Comparison of ENCODE assay signal across 11 cellular contexts in genomic region chr7:30549933-30550493, GRCh38. TPM values are rescaled to one million over a fixed set of nuclear protein-coding genes. Genes with fewer than 3 reads are reported as not detected.
DNase-seq lines count a peak whose midpoint lies in the region; ATAC-seq, FAIRE-seq and TF ChIP-seq lines count a peak whose summit lies in the region.
"Had no signal": no experiment of that assay in that cellular context is flagged by ENCODE, and none has a peak within 500 bp of the region (broad histone marks: within the 10 kb centered on the region; RNA-seq: fewer than 3 reads in every experiment).

No MANE protein-coding gene starts in this region.

- BruUV-seq in HCT116 (replicated peaks; lab: Mats Ljungman, UMichigan), result no TSS peak

- FAIRE-seq in bronchial epithelial cell (lab: Jason Lieb, UNC), result no peak

- no peaks in the 10 kb centered on the region for H3K36me3 ChIP-seq in HCT116 (ENCODE audit: control insufficient read depth in 1 of 2, insufficient read depth in 2 of 2, low read length in 2 of 2)
- no peaks in the 10 kb centered on the region for H3K36me3 ChIP-seq in bronchial epithelial cell (ENCODE audit: control insufficient read depth, insufficient read depth, low read length)

- no peak for DNase-seq in HCT116 (ENCODE audit: low read depth, low spot score)
- peak; percentile 76 for DNase-seq in bronchial epithelial cell (ENCODE audit: low read depth)
- peak; percentile 13 for DNase-seq in left kidney (ENCODE audit: low read depth, low spot score)
- DNase-seq in DMS114 treated with DMSO at 0.1 percent for 48 hours (lab: John Stamatoyannopoulos, UW; ENCODE audit: unreplicated experiment), result no peak
- DNase-seq: CD4-positive, CD25-positive, alpha-beta regulatory T cell; NCI-H1694; stimulated activated CD8-positive, alpha-beta memory T cell treated with anti-CD3 and anti-CD28 coated beads, Interleukin-4, amount 100 ng/mL, for 48 hours had no signal

- no peaks in the 10 kb centered on the region for H4K20me1 ChIP-seq in HCT116 (ENCODE audit: insufficient read depth)

- TF ChIP-seq CTCF in 22Rv1 (IDR thresholded peaks at IDR 0.05) (no peak), HCT116 (IDR thresholded peaks at IDR 0.05 in 2 of 3, conservative IDR thresholded peaks at IDR 0.05 in 1 of 3; ENCODE audit: borderline replicate concordance in 1 of 3, insufficient read depth in 1 of 3, low read depth in 2 of 3, low read length in 2 of 3) (no peak), bronchial epithelial cell (IDR thresholded peaks at IDR 0.05; ENCODE audit: insufficient read depth, low read length, severe bottlenecking) (no peak)

- H3K9me2 ChIP-seq in HCT116 (ENCODE audit: insufficient read depth), result no peaks in the 10 kb centered on the region

- H3K4me2 ChIP-seq in HCT116 (ENCODE audit: low read length), result peak overlapping the region; percentile 77

- peak overlapping the region; percentile 81; the same call in 1 of the 2 replicates for H3K27ac ChIP-seq in 22Rv1
- H3K27ac ChIP-seq in HCT116 (ENCODE audit: low read depth, low read length), result peak overlapping the region; percentile 89; the same call in 1 of the 2 replicates

- TF ChIP-seq POLR2A in HCT116 (IDR thresholded peaks at IDR 0.05; ENCODE audit: borderline replicate concordance, extremely low read depth, insufficient read depth, insufficient read length), result no peak

- no peaks in the 10 kb centered on the region for H3K27me3 ChIP-seq in HCT116 (ENCODE audit: insufficient read depth, low read length)
- no peaks in the 10 kb centered on the region for H3K27me3 ChIP-seq in bronchial epithelial cell (ENCODE audit: control insufficient read depth, insufficient read depth, low read length)

- RAD21 ChIA-PET in HCT116 (lab: Charles Lee; ENCODE audit: low non-redundant PET in 1 of 2, low total read pairs in 2 of 2, uncharacterized antibody in 2 of 2, unreplicated experiment in 2 of 2), result interaction anchor here (0.6 to 1.6 kb wide), 3 partner anchors 14 to 81 kb away, joined by 3 to 10 read pairs (median 9); no protein-coding TSS in a partner anchor

- CTCF ChIA-PET in HCT116 (lab: Charles Lee), result interaction anchor here (0.9 to 3.9 kb wide), 7 partner anchors 14 to 385 kb away, joined by 3 to 50 read pairs (median 4); no protein-coding TSS in a partner anchor

- intact Hi-C loops in HCT116 (cut with micrococcal nuclease), result loop anchor here (2.0 to 5.0 kb wide), 2 partner anchors 191 to 273 kb away; no protein-coding TSS in a partner anchor

- ATAC-seq in HCT116 (no peak), HG02798 (IDR thresholded peaks at IDR 0.05; ENCODE audit: poor library complexity, unreplicated experiment) (no peak), GM18858 (IDR thresholded peaks at IDR 0.05; ENCODE audit: unreplicated experiment) (no peak), GM19455 (IDR thresholded peaks at IDR 0.05; ENCODE audit: unreplicated experiment) (no peak)

- POLR2A ChIA-PET in HCT116 (lab: Charles Lee), result interaction anchor here (2.5 kb wide), 1 partner anchor 14 kb away, joined by 6 read pairs; no protein-coding TSS in a partner anchor

- no peak overlapping the region for H2AFZ ChIP-seq in HCT116 (ENCODE audit: low read depth, low read length, poor library complexity, severe bottlenecking)

- no peaks in the 10 kb centered on the region for H3K79me2 ChIP-seq in HCT116 (ENCODE audit: insufficient read depth, low read length)

- H3K4me1 ChIP-seq in HCT116 (ENCODE audit: control insufficient read depth in 1 of 2, insufficient read depth in 2 of 2, low read length in 2 of 2), result peaks cover 24 to 36% of the 10 kb centered on the region in 2 experiments

- no peak overlapping the region for H3K9ac ChIP-seq in HCT116 (ENCODE audit: low read length)

- no peaks in the 10 kb centered on the region for H3K9me3 ChIP-seq in HCT116 (ENCODE audit: control insufficient read depth in 1 of 2, insufficient read depth in 1 of 2, low read depth in 1 of 2, low read length in 2 of 2)

- H3K4me3 ChIP-seq in HCT116 (replicated peaks in 1 of 2; ENCODE audit: low read depth in 1 of 2, low read length in 2 of 2), result no peak overlapping the region
- no peak overlapping the region for H3K4me3 ChIP-seq in bronchial epithelial cell (ENCODE audit: low read depth, low read length)

- TF ChIP-seq RAD21 in HCT116 (IDR thresholded peaks at IDR 0.05; ENCODE audit: low read depth), result no peak

TF ChIP-seq in HCT116, 20 proteins besides CTCF, POLR2A, EP300 and RAD21:
- TF ChIP-seq YY1 (IDR thresholded peaks at IDR 0.05; ENCODE audit: extremely low read depth, insufficient replicate concordance, low read depth, low read length) (no peak), CEBPB (IDR thresholded peaks at IDR 0.05; ENCODE audit: low read depth) (no peak), ZFX (IDR thresholded peaks at IDR 0.05) (no peak), SRF (IDR thresholded peaks at IDR 0.05; ENCODE audit: low read depth) (no peak), JUND (IDR thresholded peaks at IDR 0.05) (no peak), ZBTB33 (IDR thresholded peaks at IDR 0.05; ENCODE audit: extremely low read depth, insufficient replicate concordance, low read length) (no peak), EZH2 (IDR thresholded peaks at IDR 0.05) (no peak), ZNF274 (IDR thresholded peaks at IDR 0.05; ENCODE audit: low read depth, low read length) (no peak), FOSL1 (IDR thresholded peaks at IDR 0.05; ENCODE audit: low read depth) (no peak), ELF1 (IDR thresholded peaks at IDR 0.05; ENCODE audit: borderline replicate concordance, low read depth) (no peak), EZH2phosphoT487 (IDR thresholded peaks at IDR 0.05; ENCODE audit: borderline replicate concordance) (no peak), ATF3 (IDR thresholded peaks at IDR 0.05) (no peak), MAX (IDR thresholded peaks at IDR 0.05) (no peak)

RNA-seq across cellular contexts. Expression of gene GARS1, which starts 44.7 kb away (rescaled TPM):
- total RNA-seq in HCT116 (2021; ENCODE audit: unreplicated experiment) (329 TPM), bronchial epithelial cell (367 and 431 TPM in 2 replicates)
- 397 and 465 TPM in 2 replicates for polyA plus RNA-seq in HCT116 (2012)

RNA-seq across cellular contexts. Expression of gene GGCT, which starts 45.4 kb away (rescaled TPM):
- 60.6 TPM for total RNA-seq in HCT116 (2021; ENCODE audit: unreplicated experiment)
- 26.4 and 31.8 TPM in 2 replicates for polyA plus RNA-seq in HCT116 (2012)
- total RNA-seq in bronchial epithelial cell, result 57.9 and 67.8 TPM in 2 replicates

Comparison
In these comparisons a context has a peak if more than half of its experiments do, and no peak if none do; other contexts are left out.
1. DNase-seq: peak in bronchial epithelial cell (single experiment) and left kidney (single experiment); none in HCT116 (single experiment) and DMS114 treated with DMSO at 0.1 percent for 48 hours (single experiment).